In genomic region chr9:130701059-130702022, GRCh38 we compare ENCODE assay signal across 8 cellular contexts. TPM values are rescaled to one million over a fixed set of nuclear protein-coding genes. Genes with fewer than 3 reads are reported as not detected.
DNase-seq lines count a peak whose midpoint lies in the region; ATAC-seq and TF ChIP-seq lines count a peak whose summit lies in the region.

No MANE protein-coding gene starts in this region.

- H3K27ac ChIP-seq in CD8-positive, alpha-beta memory T cell (ENCODE audit: low read depth, low read length), result no peak overlapping the region
- H3K27ac ChIP-seq in RWPE1 (peak overlapping the region; percentile 11), ovary (no peak overlapping the region), transverse colon (peak overlapping the region in 3 of 4 donors; percentile 6 to 50 (median 23))

- in situ Hi-C loops in transverse colon (cut with MboI; ENCODE audit: low pct_ligation_motif_present in 1 of 4, low pct_unique_long_range_greater_than_20kb in 1 of 4, low sequenced_read_pairs in 3 of 4), result loop anchor here in 2 of 4 donors (10.0 kb wide), 2 partner anchors 73 to 163 kb away; no protein-coding TSS in a partner anchor

- intact Hi-C loops in ovary (cut with DNase I) (loop anchor here in 2 of 4 donors (5.0 to 10.0 kb wide), 2 partner anchors 241 to 343 kb away; no protein-coding TSS in a partner anchor), transverse colon (cut with DNase I; ENCODE audit: low total_unique reads) (loop anchor here (2.0 to 5.0 kb wide), 2 partner anchors 163 to 241 kb away; no protein-coding TSS in a partner anchor)

- peaks cover 60% of the 10 kb centered on the region for H3K36me3 ChIP-seq in CD8-positive, alpha-beta memory T cell (ENCODE audit: insufficient read depth, low read length)
- H3K36me3 ChIP-seq in ovary (no peaks in the 10 kb centered on the region), transverse colon (peaks cover 0 to 36% (median 15%) of the 10 kb centered on the region in 4 donors)

- H3K27ac Mint-ChIP-seq in CD8-positive, alpha-beta memory T cell, result peak overlapping the region in 3 of 8 donors; percentile 11 to 29 (median 21)

- no peaks in the 10 kb centered on the region for H3K27me3 ChIP-seq in CD8-positive, alpha-beta memory T cell (ENCODE audit: insufficient read depth, low read length, poor library complexity, severe bottlenecking)
- H3K27me3 ChIP-seq in ovary, result no peaks in the 10 kb centered on the region
- no peaks in the 10 kb centered on the region for H3K27me3 ChIP-seq in transverse colon

- H3K27me3 Mint-ChIP-seq in CD8-positive, alpha-beta memory T cell, result no peaks in the 10 kb centered on the region

- ATAC-seq in HG02588 (IDR thresholded peaks at IDR 0.05; ENCODE audit: unreplicated experiment), result no peak

- H3K9me3 ChIP-seq in CD8-positive, alpha-beta memory T cell (ENCODE audit: low read length), result no peaks in the 10 kb centered on the region
- no peaks in the 10 kb centered on the region for H3K9me3 ChIP-seq in ovary
- no peaks in the 10 kb centered on the region for H3K9me3 ChIP-seq in transverse colon

- TF ChIP-seq CTCF in RWPE1 (conservative IDR thresholded peaks at IDR 0.05; ENCODE audit: low read depth) (peak; percentile 99), ovary (IDR thresholded peaks at IDR 0.05) (peak; percentile 69 to 77 (median 72)), transverse colon (IDR thresholded peaks at IDR 0.05) (peak; percentile 90 to 96 (median 94))

- peaks cover 5 to 85% (median 30%) of the 10 kb centered on the region in 3 donors for H3K36me3 Mint-ChIP-seq in CD8-positive, alpha-beta memory T cell

- H3K4me3 Mint-ChIP-seq in CD8-positive, alpha-beta memory T cell, result no peak overlapping the region

- no peak overlapping the region for H3K4me3 ChIP-seq in CD8-positive, alpha-beta memory T cell (ENCODE audit: low read length)
- H3K4me3 ChIP-seq in ovary (no peak overlapping the region), transverse colon (no peak overlapping the region)

- 44 to 47% (median 46%) methylated on average over 13 of the region's 13 CpGs for WGBS in ovary, 3 donors
- 48 to 53% methylated on average over 4 to 13 of the region's 13 CpGs for WGBS in transverse colon (ENCODE audit: low coverage in 1 of 2), 2 donors

- no peaks in the 10 kb centered on the region for H3K4me1 ChIP-seq in CD8-positive, alpha-beta memory T cell (ENCODE audit: insufficient read depth, low read length)
- H3K4me1 ChIP-seq in ovary (ENCODE audit: insufficient read depth) (no peaks in the 10 kb centered on the region), transverse colon (peaks cover 0 to 10% (median 3%) of the 10 kb centered on the region in 4 donors)

- POLR2A ChIA-PET in CD8-positive, alpha-beta memory T cell (lab: Charles Lee), result no interaction called here
- POLR2A ChIA-PET in RWPE1 (lab: Yijun Ruan, JAX; ENCODE audit: low non-redundant PET), result no interaction called here

- DNase-seq in CD8-positive, alpha-beta memory T cell, result peak; percentile 52 to 74 (median 61)
- DNase-seq in HuH-7 (ENCODE audit: low spot score) (peak; percentile 78), RWPE1 (ENCODE audit: low spot score) (peak; percentile 70), foreskin melanocyte (peak; percentile 70), ovary (peak; percentile 58 to 81 (median 75)), transverse colon (peak; percentile 85)
- DNase-seq in activated effector memory CD4-positive, alpha-beta T cell treated with anti-CD3 and anti-CD28 coated beads, Interleukin-2, amount 50 U/mL, for 16 hours, result peak; percentile 90

- CTCF ChIA-PET in CD8-positive, alpha-beta memory T cell (lab: Charles Lee), result interaction anchor here (0.8 to 4.3 kb wide), 18 partner anchors 8 to 355 kb away, joined by 3 to 24 read pairs (median 4); partner anchors contain the start of gene EXOSC2
- CTCF ChIA-PET in RWPE1 (lab: Yijun Ruan, JAX), result interaction anchor here (0.6 to 4.3 kb wide), 26 partner anchors 8 to 1241 kb away, joined by 3 to 46 read pairs (median 4); partner anchors contain the start of gene EXOSC2

- H3K4me1 Mint-ChIP-seq in CD8-positive, alpha-beta memory T cell, result peaks cover 12 to 33% (median 15%) of the 10 kb centered on the region in 3 donors

- no peak for TF ChIP-seq POLR2A in ovary (IDR thresholded peaks at IDR 0.05)
- no peak for TF ChIP-seq POLR2A in transverse colon (IDR thresholded peaks at IDR 0.05)

- H3K9me3 Mint-ChIP-seq in CD8-positive, alpha-beta memory T cell, result no peaks in the 10 kb centered on the region

- TF ChIP-seq EP300 in ovary (IDR thresholded peaks at IDR 0.05) (no peak), transverse colon (IDR thresholded peaks at IDR 0.05; ENCODE audit: low read depth) (no peak)

RNA-seq across cellular contexts. Expression of gene EXOSC2, which starts 7.8 kb away (rescaled TPM):
- 10 to 100 TPM; 83.5 to 88.4 TPM for total RNA-seq in CD8-positive, alpha-beta memory T cell
- 24.2 TPM for polyA plus RNA-seq in CD8-positive, alpha-beta memory T cell
- total RNA-seq in ovary (10 to 100 TPM; 14.7 to 40.1 (median 33.8) TPM), transverse colon (10 to 100 TPM in 3 of 4 donors, 1 to 10 TPM in 1; 2.2 to 17.1 (median 15.8) TPM)
- polyA plus RNA-seq in ovary, result 10 to 100 TPM; 21.5 to 32.7 TPM

RNA-seq across cellular contexts. Expression of gene PRDM12, which starts 36.9 kb away (rescaled TPM):
- total RNA-seq in CD8-positive, alpha-beta memory T cell, result under 1 TPM in 1 of 2 experiments, not detected in 1; 0.11 TPM
- not detected for polyA plus RNA-seq in CD8-positive, alpha-beta memory T cell
- total RNA-seq in ovary (not detected), transverse colon (not detected)
- not detected for polyA plus RNA-seq in ovary

Comparison
In these comparisons a context has a peak if more than half of its experiments do, and no peak if none do; other contexts are left out.
1. H3K27ac ChIP-seq: peak in RWPE1 (single experiment) and transverse colon (3 of 4); none in CD8-positive, alpha-beta memory T cell (single experiment) and ovary (0 of 2).
2. Peak in every context shown above with its lines, with median percentiles within 50 percentile points of each other: DNase-seq and CTCF ChIP-seq.